8 cellular contexts compared by ENCODE assay signal in genomic region chr6:131628726-131629125, GRCh38.
A peak's percentile ranks its signal among the peaks of the same experiment; 100 is the strongest.
DNase-seq lines count a peak whose midpoint lies in the region; ATAC-seq and TF ChIP-seq lines count a peak whose summit lies in the region.

No MANE protein-coding gene starts in this region.

- peak overlapping the region in 1 of 2 donors; percentile 56 for H3K9ac ChIP-seq in stomach smooth muscle (ENCODE audit: low read length in 2 of 2)

- no peaks in the 10 kb centered on the region for H3K27me3 ChIP-seq in stomach smooth muscle (ENCODE audit: control insufficient read depth in 1 of 2, insufficient read depth in 2 of 2, low read length in 2 of 2)

- H3K9me3 ChIP-seq in stomach smooth muscle (ENCODE audit: control insufficient read depth in 2 of 2, low read length in 2 of 2), result no peaks in the 10 kb centered on the region

- H3K36me3 ChIP-seq in stomach smooth muscle (ENCODE audit: control insufficient read depth in 2 of 2, insufficient read depth in 2 of 2, low read length in 2 of 2), result peaks cover 8 to 10% of the 10 kb centered on the region in 2 donors

- peak overlapping the region; percentile 78 to 91 for H3K4me3 ChIP-seq in stomach smooth muscle (ENCODE audit: low read length in 2 of 2)

- no peaks in the 10 kb centered on the region for H3K4me1 ChIP-seq in stomach smooth muscle (ENCODE audit: control insufficient read depth, insufficient read depth, low read length)

- H3K27ac ChIP-seq in VCaP, result peak overlapping the region; percentile 82
- H3K27ac ChIP-seq in stomach smooth muscle (ENCODE audit: low read length), result no peak overlapping the region

- DNase-seq in NCI-H748 (lab: John Stamatoyannopoulos, UW; ENCODE audit: unreplicated experiment), result peak; percentile 4
- DNase-seq in NCI-H748 treated with DMSO at 0.1 percent for 48 hours (lab: John Stamatoyannopoulos, UW), result no peak
- DNase-seq in inferior parietal cortex (ENCODE audit: extremely low spot score), result peak; percentile 19
- no peak for DNase-seq in head of caudate nucleus
- no peak for DNase-seq in effector CD8-positive, alpha-beta T cell (lab: John Stamatoyannopoulos, UW)

- ATAC-seq in GM21423 (IDR thresholded peaks at IDR 0.05; ENCODE audit: unreplicated experiment), result no peak

- no peak for TF ChIP-seq CTCF in VCaP (conservative IDR thresholded peaks at IDR 0.05)

- intact Hi-C loops in head of caudate nucleus (cut with DNase I), result no loop called here

Comparison
In these comparisons a context has a peak if more than half of its experiments do, and no peak if none do; other contexts are left out.
1. DNase-seq: peak in NCI-H748 (single experiment) and inferior parietal cortex (single experiment); none in NCI-H748 treated with DMSO at 0.1 percent for 48 hours (single experiment), head of caudate nucleus (0 of 42) and effector CD8-positive, alpha-beta T cell (single experiment).